22 cellular contexts compared by ENCODE assay signal in the genomic region with DNA sequence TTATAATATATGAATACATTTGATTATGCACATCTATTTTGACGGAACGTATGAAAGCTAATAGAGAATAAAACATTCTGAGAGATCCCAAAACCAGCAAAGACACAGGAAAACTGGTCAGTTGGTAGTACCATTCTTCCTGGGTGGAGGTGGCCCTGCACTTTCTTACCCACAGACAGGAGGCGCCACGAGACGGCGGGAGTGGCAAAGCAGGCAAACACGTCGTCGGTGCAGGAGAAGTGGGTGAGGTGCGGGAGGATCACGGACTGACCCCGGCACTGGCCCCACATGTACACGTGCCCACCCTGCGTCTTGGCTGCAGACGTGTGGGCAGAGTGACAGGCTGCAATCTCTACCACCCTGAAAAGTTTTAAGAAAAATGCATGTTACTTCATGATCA. TPM values are rescaled to one million over a fixed set of nuclear protein-coding genes. Genes with fewer than 3 reads are reported as not detected.
DNase-seq lines count a peak whose midpoint lies in the region; ATAC-seq and TF ChIP-seq lines count a peak whose summit lies in the region.
"Had no signal": no experiment of that assay in that cellular context is flagged by ENCODE, and none has a peak within 500 bp of the region (broad histone marks: within the 10 kb centered on the region; RNA-seq: fewer than 3 reads in every experiment).

No MANE protein-coding gene starts in this region.

- H3K4me3 ChIP-seq in Panc1 (ENCODE audit: low read depth in 2 of 2, low read length in 2 of 2) = no peak overlapping the region
- no peak overlapping the region for H3K4me3 ChIP-seq in esophagus muscularis mucosa
- H3K4me3 ChIP-seq in psoas muscle = no peak overlapping the region
- H3K4me3 ChIP-seq: HAP-1, prostate gland, SK-N-MC, upper lobe of left lung had no signal

- no peaks in the 10 kb centered on the region; the same call in 1 of the 2 replicates for H3K36me3 ChIP-seq in Panc1 (ENCODE audit: control insufficient read depth, insufficient read depth, low read length)
- peaks cover 29 to 93% (median 67%) of the 10 kb centered on the region in 4 donors for H3K36me3 ChIP-seq in esophagus muscularis mucosa
- peaks cover 2 to 86% of the 10 kb centered on the region in 2 donors for H3K36me3 ChIP-seq in psoas muscle (ENCODE audit: insufficient read depth in 1 of 2, low read depth in 1 of 2)
- H3K36me3 ChIP-seq: prostate gland had no signal

- no peaks in the 10 kb centered on the region for H3K27me3 ChIP-seq in Panc1 (ENCODE audit: control insufficient read depth, insufficient read depth, low read length)
- no peaks in the 10 kb centered on the region for H3K27me3 ChIP-seq in esophagus muscularis mucosa
- no peaks in the 10 kb centered on the region for H3K27me3 ChIP-seq in psoas muscle (ENCODE audit: insufficient read depth in 3 of 3, low read length in 2 of 3)
- H3K27me3 ChIP-seq: upper lobe of left lung had no signal

- POLR2A ChIA-PET in activated CD4-positive, alpha-beta T cell treated with anti-CD3 and anti-CD28 coated beads for 36 hours (lab: Charles Lee) = no interaction called here
- POLR2A ChIA-PET in Panc1 (lab: Charles Lee) = no interaction called here

- TF ChIP-seq EP300 in esophagus muscularis mucosa (IDR thresholded peaks at IDR 0.05) = no peak

- intact Hi-C loops in activated CD4-positive, alpha-beta T cell treated with anti-CD3 and anti-CD28 coated beads for 36 hours (cut with DNase I, micrococcal nuclease) = no loop called here
- intact Hi-C loops in Panc1 (cut with micrococcal nuclease; ENCODE audit: unreplicated experiment) (no loop called here), esophagus muscularis mucosa (cut with DNase I) (no loop called here), psoas muscle (cut with DNase I) (no loop called here)

- peak; percentile 25; the same call in 1 of the 2 replicates for TF ChIP-seq CTCF in Panc1 (IDR thresholded peaks at IDR 0.05)
- peak in 2 of 3 experiments; percentile 11 to 30 for TF ChIP-seq CTCF in esophagus muscularis mucosa (IDR thresholded peaks at IDR 0.05)
- peak; percentile 15 for TF ChIP-seq CTCF in psoas muscle (IDR thresholded peaks at IDR 0.05)

- H3K36me3 Mint-ChIP-seq in activated CD4-positive, alpha-beta T cell treated with anti-CD3 and anti-CD28 coated beads for 36 hours (ENCODE audit: low read depth) = peaks cover 26% of the 10 kb centered on the region
- peaks cover 27% of the 10 kb centered on the region for H3K36me3 Mint-ChIP-seq in activated CD8-positive, alpha-beta memory T cell treated with anti-CD3 and anti-CD28 coated beads, Interleukin-2, amount 10 ng/mL, durations not matched to agents 7 days and 5 days

- no peaks in the 10 kb centered on the region for H3K27me3 Mint-ChIP-seq in activated CD4-positive, alpha-beta T cell treated with anti-CD3 and anti-CD28 coated beads for 36 hours
- no peaks in the 10 kb centered on the region for H3K27me3 Mint-ChIP-seq in activated CD8-positive, alpha-beta memory T cell treated with anti-CD3 and anti-CD28 coated beads, Interleukin-2, amount 10 ng/mL, durations not matched to agents 7 days and 5 days
- H3K27me3 Mint-ChIP-seq: activated naive CD8-positive, alpha-beta T cell; CD4-positive, alpha-beta memory T cell; effector memory CD8-positive, alpha-beta T cell; natural killer cell treated with Interleukin-12 subunit alpha and Interleukin-12 subunit beta and Interleukin-15 and Interleukin-18, amount 100 ng/mL, for 72 hours; stimulated activated memory B cell treated with anti-CD40 and anti-IgM and Interleukin-4, amounts not matched to agents 10 μg/mL and 1 μg/mL and 100 μg/mL, for 72 hours had no signal

- no peak overlapping the region for H3K27ac Mint-ChIP-seq in activated CD4-positive, alpha-beta T cell treated with anti-CD3 and anti-CD28 coated beads for 36 hours
- no peak overlapping the region for H3K27ac Mint-ChIP-seq in activated CD8-positive, alpha-beta memory T cell treated with anti-CD3 and anti-CD28 coated beads, Interleukin-2, amount 10 ng/mL, durations not matched to agents 7 days and 5 days
- H3K27ac Mint-ChIP-seq: activated naive CD8-positive, alpha-beta T cell; CD4-positive, alpha-beta memory T cell; effector memory CD8-positive, alpha-beta T cell; natural killer cell treated with Interleukin-12 subunit alpha and Interleukin-12 subunit beta and Interleukin-15 and Interleukin-18, amount 100 ng/mL, for 72 hours had no signal

- no peak overlapping the region for H3K4me3 Mint-ChIP-seq in activated CD4-positive, alpha-beta T cell treated with anti-CD3 and anti-CD28 coated beads for 36 hours
- no peak overlapping the region for H3K4me3 Mint-ChIP-seq in activated CD8-positive, alpha-beta memory T cell treated with anti-CD3 and anti-CD28 coated beads, Interleukin-2, amount 10 ng/mL, durations not matched to agents 7 days and 5 days
- H3K4me3 Mint-ChIP-seq: activated naive CD8-positive, alpha-beta T cell; CD4-positive, alpha-beta memory T cell; effector memory CD8-positive, alpha-beta T cell; natural killer cell treated with Interleukin-12 subunit alpha and Interleukin-12 subunit beta and Interleukin-15 and Interleukin-18, amount 100 ng/mL, for 72 hours; stimulated activated memory B cell treated with anti-CD40 and anti-IgM and Interleukin-4, amounts not matched to agents 10 μg/mL and 1 μg/mL and 100 μg/mL, for 72 hours had no signal

- no peak for TF ChIP-seq POLR2A in esophagus muscularis mucosa (IDR thresholded peaks at IDR 0.05; ENCODE audit: low read depth)

- no peak for ATAC-seq in activated CD4-positive, alpha-beta T cell treated with anti-CD3 and anti-CD28 coated beads for 36 hours
- ATAC-seq in Panc1 (no peak), psoas muscle (no peak), HG03196 (IDR thresholded peaks at IDR 0.05; ENCODE audit: unreplicated experiment) (no peak), GM21619 (IDR thresholded peaks at IDR 0.05; ENCODE audit: unreplicated experiment) (no peak)
- ATAC-seq in activated CD8-positive, alpha-beta memory T cell treated with anti-CD3 and anti-CD28 coated beads, Interleukin-2, amount 10 ng/mL, durations not matched to agents 7 days and 5 days = no peak
- ATAC-seq: effector memory CD8-positive, alpha-beta T cell; natural killer cell treated with Interleukin-12 subunit alpha and Interleukin-12 subunit beta and Interleukin-15 and Interleukin-18, amount 100 ng/mL, for 72 hours; stimulated activated memory B cell treated with anti-CD40 and anti-IgM and Interleukin-4, amounts not matched to agents 10 μg/mL and 1 μg/mL and 100 μg/mL, for 72 hours had no signal

- peak; percentile 14 for DNase-seq in activated CD4-positive, alpha-beta T cell treated with anti-CD3 and anti-CD28 coated beads for 36 hours
- DNase-seq in activated CD4-positive, alpha-beta T cell treated with anti-CD3 and anti-CD28 coated beads, Interleukin-2, amount 50 U/mL, for 4 hours = no peak
- DNase-seq in Panc1 (ENCODE audit: low read depth, low spot score) (no peak), esophagus muscularis mucosa (ENCODE audit: extremely low spot score) (no peak), psoas muscle (no peak)
- no peak for DNase-seq in activated CD8-positive, alpha-beta memory T cell treated with anti-CD3 and anti-CD28 coated beads, Interleukin-2, amount 10 ng/mL, durations not matched to agents 7 days and 5 days
- DNase-seq: activated CD4-positive, alpha-beta T cell treated with anti-CD3 and anti-CD28 coated beads, Interleukin-2, amount 50 U/mL, for 1 hour; activated T-cell treated with anti-CD3 and anti-CD28 coated beads, Interleukin-2, amount 50 U/mL, for 48 hours; CD4-positive, alpha-beta memory T cell; effector memory CD8-positive, alpha-beta T cell; EL; NCI-H1694; OCI-M1 had no signal

- H3K9me3 Mint-ChIP-seq in activated CD4-positive, alpha-beta T cell treated with anti-CD3 and anti-CD28 coated beads for 36 hours (ENCODE audit: low read depth) = no peaks in the 10 kb centered on the region
- H3K9me3 Mint-ChIP-seq in activated CD8-positive, alpha-beta memory T cell treated with anti-CD3 and anti-CD28 coated beads, Interleukin-2, amount 10 ng/mL, durations not matched to agents 7 days and 5 days (ENCODE audit: low read depth) = no peaks in the 10 kb centered on the region
- H3K9me3 Mint-ChIP-seq: CD4-positive, alpha-beta memory T cell; effector memory CD8-positive, alpha-beta T cell; natural killer cell treated with Interleukin-12 subunit alpha and Interleukin-12 subunit beta and Interleukin-15 and Interleukin-18, amount 100 ng/mL, for 72 hours; stimulated activated memory B cell treated with anti-CD40 and anti-IgM and Interleukin-4, amounts not matched to agents 10 μg/mL and 1 μg/mL and 100 μg/mL, for 72 hours had no signal

- H3K9me3 ChIP-seq in Panc1 (ENCODE audit: control insufficient read depth, insufficient read depth, low read depth, low read length) (no peaks in the 10 kb centered on the region), esophagus muscularis mucosa (no peaks in the 10 kb centered on the region), psoas muscle (no peaks in the 10 kb centered on the region)
- H3K9me3 ChIP-seq: HAP-1, prostate gland, upper lobe of left lung had no signal

- WGBS in esophagus muscularis mucosa = 74% methylated on average over 9 of the region's 15 CpGs
- WGBS in psoas muscle, 3 donors = 81 to 88% (median 88%) methylated on average over 14 to 15 of the region's 15 CpGs

- H3K4me1 ChIP-seq in Panc1 (ENCODE audit: control insufficient read depth, insufficient read depth, low read length) (no peaks in the 10 kb centered on the region), esophagus muscularis mucosa (no peaks in the 10 kb centered on the region), psoas muscle (no peaks in the 10 kb centered on the region)
- H3K4me1 ChIP-seq: HAP-1, prostate gland, upper lobe of left lung had no signal

- CTCF ChIA-PET in activated CD4-positive, alpha-beta T cell treated with anti-CD3 and anti-CD28 coated beads for 36 hours (lab: Charles Lee) = interaction anchor here (0.5 kb wide), 1 partner anchor 1577 kb away, joined by 3 read pairs; no protein-coding TSS in a partner anchor
- CTCF ChIA-PET in Panc1 (lab: Charles Lee) = no interaction called here
- CTCF ChIA-PET in activated CD8-positive, alpha-beta memory T cell treated with anti-CD3 and anti-CD28 coated beads, Interleukin-2, amount 10 ng/mL, durations not matched to agents 7 days and 5 days (lab: Charles Lee) = no interaction called here

- BruUV-seq in Panc1 (replicated peaks; lab: Mats Ljungman, UMichigan) = no TSS peak

- H3K4me1 Mint-ChIP-seq in activated CD4-positive, alpha-beta T cell treated with anti-CD3 and anti-CD28 coated beads for 36 hours = no peaks in the 10 kb centered on the region
- no peaks in the 10 kb centered on the region for H3K4me1 Mint-ChIP-seq in activated CD8-positive, alpha-beta memory T cell treated with anti-CD3 and anti-CD28 coated beads, Interleukin-2, amount 10 ng/mL, durations not matched to agents 7 days and 5 days
- H3K4me1 Mint-ChIP-seq: stimulated activated memory B cell treated with anti-CD40 and anti-IgM and Interleukin-4, amounts not matched to agents 10 μg/mL and 1 μg/mL and 100 μg/mL, for 72 hours had no signal

- in situ Hi-C loops in Panc1 (cut with HindIII; ENCODE audit: low pct_unique_long_range_greater_than_20kb, low sequenced_read_pairs) = no loop called here

- H3K27ac ChIP-seq in Panc1 (ENCODE audit: low read length) (no peak overlapping the region), esophagus muscularis mucosa (replicated peaks in 1 of 4) (no peak overlapping the region), psoas muscle (no peak overlapping the region)
- H3K27ac ChIP-seq: prostate gland, SK-N-MC, upper lobe of left lung had no signal

RNA-seq across cellular contexts. Expression of a gene that starts 36.1 kb away (rescaled TPM):
- 10 to 100 TPM in 1 of 2 experiments, 1 to 10 TPM in 1; 9.8 to 14.9 TPM for total RNA-seq in activated CD4-positive, alpha-beta T cell treated with anti-CD3 and anti-CD28 coated beads for 36 hours
- 14.8 TPM for total RNA-seq in Panc1 (2021; ENCODE audit: unreplicated experiment)
- 12.2 TPM for polyA plus RNA-seq in Panc1 (2012; ENCODE audit: insufficient read length)
- 10 to 100 TPM; 11.1 to 14.7 (median 12.3) TPM for total RNA-seq in esophagus muscularis mucosa
- 1 to 10 TPM; 5.3 to 8.5 (median 7.4) TPM for total RNA-seq in psoas muscle
- 10 to 100 TPM in 1 of 3 donors, 1 to 10 TPM in 2; 2.2 to 12.6 (median 3.2) TPM for polyA plus RNA-seq in psoas muscle
- 10 to 100 TPM; 18.1 to 20.9 TPM for total RNA-seq in activated CD8-positive, alpha-beta memory T cell treated with anti-CD3 and anti-CD28 coated beads, Interleukin-2, amount 10 ng/mL, durations not matched to agents 7 days and 5 days

RNA-seq across cellular contexts. Expression of a gene that starts 53.5 kb away (rescaled TPM):
- total RNA-seq in activated CD4-positive, alpha-beta T cell treated with anti-CD3 and anti-CD28 coated beads for 36 hours = 100 to 1,000 TPM in 1 of 2 experiments, 10 to 100 TPM in 1; 84.0 to 106 TPM
- total RNA-seq in Panc1 (2021; ENCODE audit: unreplicated experiment) = 15.7 TPM
- 9.6 TPM for polyA plus RNA-seq in Panc1 (2012; ENCODE audit: insufficient read length)
- total RNA-seq in esophagus muscularis mucosa = 10 to 100 TPM; 27.5 to 54.0 (median 31.2) TPM
- 10 to 100 TPM in 2 of 4 donors, 1 to 10 TPM in 2; 8.2 to 14.7 (median 10.1) TPM for total RNA-seq in psoas muscle
- 10 to 100 TPM in 2 of 3 donors, 1 to 10 TPM in 1; 8.8 to 17.8 (median 12.0) TPM for polyA plus RNA-seq in psoas muscle
- 100 to 1,000 TPM in 1 of 2 experiments, 10 to 100 TPM in 1; 79.6 to 129 TPM for total RNA-seq in activated CD8-positive, alpha-beta memory T cell treated with anti-CD3 and anti-CD28 coated beads, Interleukin-2, amount 10 ng/mL, durations not matched to agents 7 days and 5 days
